Comparison of ENCODE assay signal across 8 cellular contexts in genomic region chr2:28751102-28751955, GRCh38. TPM values are rescaled to one million over a fixed set of nuclear protein-coding genes. Genes with fewer than 3 reads are reported as not detected.
DNase-seq lines count a peak whose midpoint lies in the region; ATAC-seq and TF ChIP-seq lines count a peak whose summit lies in the region.

TSS of gene PPP1CB (plus strand) at chr2:28751830. CDS start at chr2:28752125, 295 bp downstream.

- intact Hi-C loops in lower leg skin (cut with DNase I; ENCODE audit: low total_unique reads), result loop anchor here (10.0 kb wide), 1 partner anchor 157 kb away; no protein-coding TSS in a partner anchor

- H3K9me3 ChIP-seq in CD4-positive, CD25-positive, alpha-beta regulatory T cell (ENCODE audit: control insufficient read depth in 2 of 2, low read length in 2 of 2), result no peaks in the 10 kb centered on the region

- peak in 1 of 3 donors; percentile 23 for TF ChIP-seq CTCF in lower leg skin (IDR thresholded peaks at IDR 0.05)

- 1% methylated on average over 59 to 67 of the region's 86 CpGs for WGBS in lower leg skin, 2 donors

- no peaks in the 10 kb centered on the region for H3K36me3 ChIP-seq in CD4-positive, CD25-positive, alpha-beta regulatory T cell (ENCODE audit: control insufficient read depth, insufficient read depth, low read length)

- peak; percentile 84 to 85 for ATAC-seq in CD4-positive, CD25-positive, alpha-beta regulatory T cell (ENCODE audit: low read depth in 2 of 2)
- ATAC-seq in GM19397 (IDR thresholded peaks at IDR 0.05; ENCODE audit: unreplicated experiment), result peak; percentile 89
- ATAC-seq in HG03571 (IDR thresholded peaks at IDR 0.05; ENCODE audit: unreplicated experiment), result peak; percentile 81

- peak within 1 kb of the TSS; percentile 100 for H3K4me3 ChIP-seq in CD4-positive, CD25-positive, alpha-beta regulatory T cell (ENCODE audit: low read depth, low read length)
- H3K4me3 ChIP-seq in lower leg skin (ENCODE audit: low read depth, poor library complexity, severe bottlenecking), result peak within 1 kb of the TSS; percentile 99

- H3K27me3 Mint-ChIP-seq in CD4-positive, CD25-positive, alpha-beta regulatory T cell, result peaks cover 13% of the 10 kb centered on the region

- H3K27me3 ChIP-seq in CD4-positive, CD25-positive, alpha-beta regulatory T cell (ENCODE audit: control insufficient read depth, insufficient read depth, low read length), result no peaks in the 10 kb centered on the region

- H3K27ac Mint-ChIP-seq in CD4-positive, CD25-positive, alpha-beta regulatory T cell, result peak within 1 kb of the TSS; percentile 98 to 99 (median 99)

- H3K36me3 Mint-ChIP-seq in CD4-positive, CD25-positive, alpha-beta regulatory T cell, result peaks cover 5% of the 10 kb centered on the region

- DNase-seq in CD4-positive, CD25-positive, alpha-beta regulatory T cell, result peak; percentile 95 to 98 (median 98)
- DNase-seq in NCI-H774 (lab: John Stamatoyannopoulos, UW) (peak; percentile 97), dermis microvascular lymphatic vessel endothelial cell (ENCODE audit: low read depth in 2 of 2) (peak; percentile 89 to 97), lower leg skin (ENCODE audit: low spot score in 2 of 2) (peak; percentile 94 to 99)
- DNase-seq in activated CD4-positive, alpha-beta T cell treated with anti-CD3 and anti-CD28 coated beads, Interleukin-2, amount 50 U/mL, for 48 hours, result peak; percentile 92 to 93
- peak; percentile 88 to 94 for DNase-seq in stimulated activated CD4-positive, alpha-beta T cell treated with anti-CD3 and anti-CD28 coated beads, Interleukin-4, amount 100 ng/mL, for 48 hours (ENCODE audit: low read depth in 2 of 2)

- peak within 1 kb of the TSS; percentile 91 to 100 (median 97) for H3K4me3 Mint-ChIP-seq in CD4-positive, CD25-positive, alpha-beta regulatory T cell

- no peaks in the 10 kb centered on the region for H3K9me3 Mint-ChIP-seq in CD4-positive, CD25-positive, alpha-beta regulatory T cell

- peaks cover 30 to 77% (median 58%) of the 10 kb centered on the region in 4 donors for H3K4me1 Mint-ChIP-seq in CD4-positive, CD25-positive, alpha-beta regulatory T cell

- H3K4me1 ChIP-seq in CD4-positive, CD25-positive, alpha-beta regulatory T cell (ENCODE audit: control insufficient read depth, insufficient read depth, low read length, poor library complexity, severe bottlenecking), result peaks cover 55% of the 10 kb centered on the region

- peak within 1 kb of the TSS; percentile 99 for H3K27ac ChIP-seq in CD4-positive, CD25-positive, alpha-beta regulatory T cell (ENCODE audit: insufficient read depth, low read length, poor library complexity, severe bottlenecking)

- no peak for TF ChIP-seq POLR2A in lower leg skin (IDR thresholded peaks at IDR 0.05)

RNA-seq across cellular contexts. Expression of gene PPP1CB, which starts in this region (rescaled TPM):
- total RNA-seq in CD4-positive, CD25-positive, alpha-beta regulatory T cell, result 303 TPM
- polyA plus RNA-seq in CD4-positive, CD25-positive, alpha-beta regulatory T cell, result 100 to 1,000 TPM; 102 to 136 (median 117) TPM
- total RNA-seq in dermis microvascular lymphatic vessel endothelial cell, result 102 and 108 TPM in 2 replicates
- 100 to 1,000 TPM in 3 of 4 donors, 10 to 100 TPM in 1; 99.9 to 151 (median 119) TPM for total RNA-seq in lower leg skin

Comparison
In these comparisons a context has a peak if more than half of its experiments do, and no peak if none do; other contexts are left out.
1. Peak in every context shown above with its lines: DNase-seq, ATAC-seq, H3K4me3 ChIP-seq and H3K27ac ChIP-seq.